ENCODE assay signal across 14 cellular contexts in the genomic region with DNA sequence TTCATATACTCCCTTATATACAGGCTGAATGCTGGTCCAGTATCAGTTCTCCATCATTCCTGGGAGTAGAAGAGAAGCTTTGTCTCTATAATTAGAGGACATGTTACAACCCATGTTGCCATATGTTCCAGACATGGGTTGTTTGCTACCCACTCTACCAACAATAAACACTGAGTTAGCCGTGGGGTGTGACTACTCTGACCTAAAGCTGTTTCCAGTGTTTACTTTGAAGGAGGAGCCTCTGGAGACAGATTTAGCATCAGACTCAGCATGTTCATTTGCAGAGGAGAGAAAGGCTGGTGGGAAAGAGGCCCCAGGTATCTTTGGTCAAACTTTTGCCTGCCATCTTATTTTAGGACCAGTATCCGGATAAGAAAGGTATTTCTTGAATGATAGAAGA.
"Had no signal": no experiment of that assay in that cellular context is flagged by ENCODE, and none has a peak within 500 bp of the region (broad histone marks: within the 10 kb centered on the region; RNA-seq: fewer than 3 reads in every experiment).

No MANE protein-coding gene starts in this region.

- FAIRE-seq: endometrium had no signal

- H3K27ac Mint-ChIP-seq: activated naive CD4-positive, alpha-beta T cell treated with anti-CD3 and anti-CD28 coated beads, Interleukin-2, amount 50 U/mL, for 24 hours; activated T-cell treated with anti-CD3 and anti-CD28 coated beads, Interleukin-2, amount 50 U/mL, for 72 hours; mesothelial cell of epicardium; nephron had no signal

- H3K27me3 Mint-ChIP-seq: activated naive CD4-positive, alpha-beta T cell treated with anti-CD3 and anti-CD28 coated beads, Interleukin-2, amount 50 U/mL, for 24 hours had no signal

- ATAC-seq: activated T-cell treated with anti-CD3 and anti-CD28 coated beads, Interleukin-2, amount 50 U/mL, for 72 hours had no signal

- DNase-seq: activated gamma-delta T cell; activated T-cell treated with anti-CD3 and anti-CD28 coated beads, Interleukin-2, amount 50 U/mL, for 72 hours; erythroblast; foreskin melanocyte; hypothalamus; nucleus accumbens; retina; stimulated activated CD8-positive, alpha-beta memory T cell treated with anti-CD3 and anti-CD28 coated beads, Interleukin-4, amount 100 ng/mL, for 48 hours; stimulated activated naive CD4-positive, alpha-beta T cell treated with Interleukin-2 at 50 U/mL for 16 hours; thyroid gland had no signal

- H3K4me3 Mint-ChIP-seq: activated naive CD4-positive, alpha-beta T cell treated with anti-CD3 and anti-CD28 coated beads, Interleukin-2, amount 50 U/mL, for 24 hours; activated T-cell treated with anti-CD3 and anti-CD28 coated beads, Interleukin-2, amount 50 U/mL, for 72 hours; mesothelial cell of epicardium; nephron had no signal

- H3K9me3 Mint-ChIP-seq: activated naive CD4-positive, alpha-beta T cell treated with anti-CD3 and anti-CD28 coated beads, Interleukin-2, amount 50 U/mL, for 24 hours; activated T-cell treated with anti-CD3 and anti-CD28 coated beads, Interleukin-2, amount 50 U/mL, for 72 hours had no signal
